In the genomic region with DNA sequence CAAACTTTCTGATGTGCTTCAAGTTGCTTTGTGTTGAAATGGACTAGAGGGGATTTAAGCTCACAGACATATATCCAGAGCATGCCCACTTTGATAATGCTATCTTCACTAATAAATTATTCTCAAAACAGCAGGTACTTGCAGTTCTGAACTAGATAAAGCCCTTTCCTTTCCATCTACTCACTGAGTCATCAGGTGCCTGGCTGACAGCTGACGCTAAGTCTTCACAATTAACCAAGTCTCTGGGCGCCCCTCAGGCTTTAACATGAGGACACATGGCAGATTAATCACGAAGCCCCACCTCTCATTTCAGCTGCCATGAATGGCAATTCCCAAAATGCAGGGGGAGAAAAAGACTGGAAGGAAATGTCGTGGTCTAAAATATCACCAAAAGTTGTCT, we compare ENCODE assay signal across 16 cellular contexts. TPM values are rescaled to one million over a fixed set of nuclear protein-coding genes. Genes with fewer than 3 reads are reported as not detected.
DNase-seq lines count a peak whose midpoint lies in the region; ATAC-seq and TF ChIP-seq lines count a peak whose summit lies in the region.
"Had no signal": no experiment of that assay in that cellular context is flagged by ENCODE, and none has a peak within 500 bp of the region (broad histone marks: within the 10 kb centered on the region; RNA-seq: fewer than 3 reads in every experiment).

No MANE protein-coding gene starts in this region.

- H3K4me1 Mint-ChIP-seq in glutamatergic neuron (ENCODE audit: low read depth, unreplicated experiment) (peaks cover 30% of the 10 kb centered on the region), type B pancreatic cell (ENCODE audit: unreplicated experiment) (peaks cover 29% of the 10 kb centered on the region)

- peaks cover 2% of the 10 kb centered on the region for H3K9me3 Mint-ChIP-seq in glutamatergic neuron (ENCODE audit: unreplicated experiment)
- no peaks in the 10 kb centered on the region for H3K9me3 Mint-ChIP-seq in type B pancreatic cell
- H3K9me3 Mint-ChIP-seq: CD4-positive, alpha-beta T cell had no signal

- no peak overlapping the region for H3K4me3 Mint-ChIP-seq in glutamatergic neuron (ENCODE audit: unreplicated experiment)
- H3K4me3 Mint-ChIP-seq in type B pancreatic cell = no peak overlapping the region
- H3K4me3 Mint-ChIP-seq: CD4-positive, alpha-beta T cell had no signal

- ATAC-seq in sciatic nerve = no peak

- H3K27ac Mint-ChIP-seq in glutamatergic neuron (ENCODE audit: unreplicated experiment) (peak overlapping the region; percentile 44), type B pancreatic cell (peak overlapping the region; percentile 27)
- H3K27ac Mint-ChIP-seq: CD4-positive, alpha-beta T cell had no signal

- H3K36me3 Mint-ChIP-seq in glutamatergic neuron (ENCODE audit: unreplicated experiment) (no peaks in the 10 kb centered on the region), type B pancreatic cell (no peaks in the 10 kb centered on the region)

- DNase-seq in NCI-H82 (lab: John Stamatoyannopoulos, UW) (peak; percentile 58), NCI-H82 treated with DMSO at 0.1 percent for 48 hours (lab: John Stamatoyannopoulos, UW; ENCODE audit: unreplicated experiment) (no peak), NCI-H69 (lab: John Stamatoyannopoulos, UW) (peak; percentile 4), glutamatergic neuron (no peak), type B pancreatic cell (ENCODE audit: extremely low spot score, unreplicated experiment) (no peak), sciatic nerve (ENCODE audit: low spot score) (no peak), anterior cingulate cortex (lab: John Stamatoyannopoulos, UW) (no peak)
- DNase-seq: CD4-positive, alpha-beta T cell; GOT3; Kasumi-1; MG63; NCI-H2029 treated with DMSO at 0.1 percent for 48 hours; NCI-H446 treated with DMSO at 0.1 percent for 48 hours; SIG-M5; SK-N-SH; SW 1271 had no signal

- intact Hi-C loops in sciatic nerve (cut with DNase I) = no loop called here

- TF ChIP-seq CTCF in glutamatergic neuron (IDR thresholded peaks at IDR 0.05; ENCODE audit: partially characterized antibody, unreplicated experiment) = no peak
- no peak for TF ChIP-seq CTCF in type B pancreatic cell (conservative IDR thresholded peaks at IDR 0.05)

- H3K27me3 Mint-ChIP-seq in glutamatergic neuron (ENCODE audit: unreplicated experiment) (peaks cover 4% of the 10 kb centered on the region), type B pancreatic cell (no peaks in the 10 kb centered on the region)
- H3K27me3 Mint-ChIP-seq: CD4-positive, alpha-beta T cell had no signal

RNA-seq across cellular contexts. Expression of a gene that starts 29.5 kb away (rescaled TPM):
- total RNA-seq in glutamatergic neuron (ENCODE audit: unreplicated experiment) = 9.0 TPM
- total RNA-seq in type B pancreatic cell (ENCODE audit: low replicate concordance) = 17.8 and 57.2 TPM in 2 replicates
- total RNA-seq in sciatic nerve = 118 TPM

Comparison
In these comparisons a context has a peak if more than half of its experiments do, and no peak if none do; other contexts are left out.
1. DNase-seq: peak in NCI-H82 (single experiment) and NCI-H69 (single experiment); none in NCI-H82 treated with DMSO at 0.1 percent for 48 hours (single experiment), glutamatergic neuron (single experiment), type B pancreatic cell (single experiment), sciatic nerve (single experiment) and anterior cingulate cortex (0 of 58).